Comparison of ENCODE assay signal across 8 cellular contexts in the genomic region with DNA sequence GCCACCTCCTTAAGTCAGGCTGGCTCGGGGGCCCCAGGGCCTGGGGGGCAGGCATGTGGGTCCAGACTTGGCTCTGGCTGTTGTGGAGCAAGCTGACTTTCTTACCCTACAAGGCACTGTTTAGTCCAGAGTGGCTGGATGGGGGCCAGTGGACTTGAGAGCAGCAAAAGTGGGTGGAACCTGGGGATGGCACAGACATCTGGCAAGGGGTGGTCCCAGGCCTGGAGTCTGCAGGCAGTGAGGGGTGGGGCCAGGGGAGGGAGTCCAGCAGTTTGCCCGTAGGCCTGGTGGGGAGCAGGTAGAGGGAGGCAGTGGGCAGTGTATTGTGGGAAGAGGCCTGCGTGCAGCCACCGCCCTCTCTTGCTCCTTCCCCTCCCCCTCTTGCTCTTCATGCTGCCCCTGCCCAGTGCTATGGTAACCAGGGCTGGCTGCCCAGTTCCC.
DNase-seq lines count a peak whose midpoint lies in the region; ATAC-seq and TF ChIP-seq lines count a peak whose summit lies in the region.

No MANE protein-coding gene starts in this region.

- CTCF ChIA-PET in HEK293T (lab: Yijun Ruan, JAX) = interaction anchor here (0.7 to 1.2 kb wide), 5 partner anchors 9 to 76 kb away, joined by 3 to 5 read pairs (median 3); a partner anchor contains a TSS

- no peak for TF ChIP-seq CTCF in AG09309 (IDR thresholded peaks at IDR 0.05; ENCODE audit: control insufficient read depth, insufficient read depth, low read depth, low read length, missing control alignments)
- no peak for TF ChIP-seq CTCF in nephron (IDR thresholded peaks at IDR 0.05; ENCODE audit: unreplicated experiment in 3 of 3)

- DNase-seq in AG09309 (ENCODE audit: low read depth) (peak; percentile 73), NCI-H1694 treated with DMSO at 0.1 percent for 48 hours (lab: John Stamatoyannopoulos, UW) (peak; percentile 63), epidermal melanocyte (ENCODE audit: insufficient read length, low spot score) (peak; percentile 67), HEK293T (ENCODE audit: extremely low spot score) (no peak), inferior parietal cortex (ENCODE audit: extremely low spot score) (no peak)

- peak overlapping the region in 2 of 3 experiments; percentile 14 to 77 for H3K27ac Mint-ChIP-seq in nephron

- no peak overlapping the region for H3K4me3 ChIP-seq in AG09309 (ENCODE audit: control insufficient read depth, low read depth, low read length)

- POLR2A ChIA-PET in HEK293T (lab: Yijun Ruan, JAX) = interaction anchor here (1.9 kb wide), 1 partner anchor 45 kb away, joined by 4 read pairs; the partner anchor contains the start of gene GMPPA

- H3K36me3 Mint-ChIP-seq in nephron (ENCODE audit: low read depth) = peaks cover 11% of the 10 kb centered on the region

- peaks cover 20% of the 10 kb centered on the region for H3K27me3 Mint-ChIP-seq in nephron (ENCODE audit: low read depth)

- ATAC-seq in GM21619 (IDR thresholded peaks at IDR 0.05; ENCODE audit: unreplicated experiment) = no peak
- no peak for ATAC-seq in GM21786 (IDR thresholded peaks at IDR 0.05; ENCODE audit: unreplicated experiment)

- H3K4me3 Mint-ChIP-seq in nephron = no peak overlapping the region

- H3K4me1 Mint-ChIP-seq in nephron = peaks cover 48% of the 10 kb centered on the region

- no peaks in the 10 kb centered on the region for H3K9me3 Mint-ChIP-seq in nephron

TF ChIP-seq in HEK293T, 16 proteins besides CTCF, POLR2A, EP300 and RAD21:
- no peak for TF ChIP-seq ZNF384 (IDR thresholded peaks at IDR 0.05)
- TF ChIP-seq TARDBP (IDR thresholded peaks at IDR 0.05) = no peak
- TF ChIP-seq SP1 (IDR thresholded peaks at IDR 0.05) = no peak
- no peak for TF ChIP-seq ELF4 (IDR thresholded peaks at IDR 0.05)
- TF ChIP-seq FOXA1 (IDR thresholded peaks at IDR 0.05) = no peak
- no peak for TF ChIP-seq ARNT (IDR thresholded peaks at IDR 0.05)
- no peak for TF ChIP-seq L3MBTL2 (conservative IDR thresholded peaks at IDR 0.05)
- no peak for TF ChIP-seq BHLHE40 (IDR thresholded peaks at IDR 0.05; ENCODE audit: borderline replicate concordance)
- no peak for TF ChIP-seq CTBP1 (IDR thresholded peaks at IDR 0.05; ENCODE audit: borderline replicate concordance)
- no peak for TF ChIP-seq FOXM1 (IDR thresholded peaks at IDR 0.05; ENCODE audit: borderline replicate concordance)
- TF ChIP-seq NFRKB (IDR thresholded peaks at IDR 0.05) = no peak
- no peak for TF ChIP-seq PKNOX1 (IDR thresholded peaks at IDR 0.05)
- TF ChIP-seq HDGF (IDR thresholded peaks at IDR 0.05; ENCODE audit: borderline replicate concordance) = no peak
- no peak for TF ChIP-seq FOXK2 (IDR thresholded peaks at IDR 0.05)
- TF ChIP-seq SUZ12 (IDR thresholded peaks at IDR 0.05) = no peak
- no peak for TF ChIP-seq LEF1 (IDR thresholded peaks at IDR 0.05; ENCODE audit: borderline replicate concordance)

Comparison
In these comparisons a context has a peak if more than half of its experiments do, and no peak if none do; other contexts are left out.
1. DNase-seq: peak in AG09309 (single experiment), NCI-H1694 treated with DMSO at 0.1 percent for 48 hours (single experiment) and epidermal melanocyte (single experiment); none in HEK293T (single experiment) and inferior parietal cortex (single experiment).